ENCODE assay signal across 1 cellular context in the genomic region with DNA sequence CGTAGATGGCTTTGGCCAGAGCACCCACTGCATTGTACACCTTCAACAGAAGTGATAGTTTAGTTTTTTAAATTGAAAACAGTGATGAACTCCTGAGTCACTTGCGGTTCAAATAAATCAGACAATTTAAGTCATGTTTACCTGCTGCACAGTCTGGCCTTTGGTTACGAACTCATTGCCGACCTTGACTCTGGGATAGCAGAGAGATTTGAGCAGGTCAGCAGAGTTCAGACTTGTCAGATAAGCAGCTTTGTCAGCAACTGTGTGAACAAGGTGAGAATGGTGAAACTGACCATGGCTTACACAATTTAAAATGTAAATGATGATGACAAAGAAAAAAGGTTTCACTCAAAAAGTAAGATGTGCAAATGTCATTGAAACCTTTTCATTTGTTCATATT.
TF ChIP-seq lines count a peak whose summit lies in the region.

No MANE protein-coding gene starts in this region.

TF ChIP-seq in HepG2, 621 proteins besides CTCF, POLR2A, EP300 and RAD21 (continued from another document and continues in another):
- TF ChIP-seq SMAD1 (CRISPR knock-in tag; IDR thresholded peaks at IDR 0.05; ENCODE audit: borderline replicate concordance, low read depth): no peak
- TF ChIP-seq TBL1XR1 (IDR thresholded peaks at IDR 0.05; ENCODE audit: borderline replicate concordance, low read length, partially characterized antibody): peak; percentile 71
- TF ChIP-seq HMG20B (CRISPR knock-in tag; conservative IDR thresholded peaks at IDR 0.05): peak; percentile 63
- TF ChIP-seq, protein P1, sequence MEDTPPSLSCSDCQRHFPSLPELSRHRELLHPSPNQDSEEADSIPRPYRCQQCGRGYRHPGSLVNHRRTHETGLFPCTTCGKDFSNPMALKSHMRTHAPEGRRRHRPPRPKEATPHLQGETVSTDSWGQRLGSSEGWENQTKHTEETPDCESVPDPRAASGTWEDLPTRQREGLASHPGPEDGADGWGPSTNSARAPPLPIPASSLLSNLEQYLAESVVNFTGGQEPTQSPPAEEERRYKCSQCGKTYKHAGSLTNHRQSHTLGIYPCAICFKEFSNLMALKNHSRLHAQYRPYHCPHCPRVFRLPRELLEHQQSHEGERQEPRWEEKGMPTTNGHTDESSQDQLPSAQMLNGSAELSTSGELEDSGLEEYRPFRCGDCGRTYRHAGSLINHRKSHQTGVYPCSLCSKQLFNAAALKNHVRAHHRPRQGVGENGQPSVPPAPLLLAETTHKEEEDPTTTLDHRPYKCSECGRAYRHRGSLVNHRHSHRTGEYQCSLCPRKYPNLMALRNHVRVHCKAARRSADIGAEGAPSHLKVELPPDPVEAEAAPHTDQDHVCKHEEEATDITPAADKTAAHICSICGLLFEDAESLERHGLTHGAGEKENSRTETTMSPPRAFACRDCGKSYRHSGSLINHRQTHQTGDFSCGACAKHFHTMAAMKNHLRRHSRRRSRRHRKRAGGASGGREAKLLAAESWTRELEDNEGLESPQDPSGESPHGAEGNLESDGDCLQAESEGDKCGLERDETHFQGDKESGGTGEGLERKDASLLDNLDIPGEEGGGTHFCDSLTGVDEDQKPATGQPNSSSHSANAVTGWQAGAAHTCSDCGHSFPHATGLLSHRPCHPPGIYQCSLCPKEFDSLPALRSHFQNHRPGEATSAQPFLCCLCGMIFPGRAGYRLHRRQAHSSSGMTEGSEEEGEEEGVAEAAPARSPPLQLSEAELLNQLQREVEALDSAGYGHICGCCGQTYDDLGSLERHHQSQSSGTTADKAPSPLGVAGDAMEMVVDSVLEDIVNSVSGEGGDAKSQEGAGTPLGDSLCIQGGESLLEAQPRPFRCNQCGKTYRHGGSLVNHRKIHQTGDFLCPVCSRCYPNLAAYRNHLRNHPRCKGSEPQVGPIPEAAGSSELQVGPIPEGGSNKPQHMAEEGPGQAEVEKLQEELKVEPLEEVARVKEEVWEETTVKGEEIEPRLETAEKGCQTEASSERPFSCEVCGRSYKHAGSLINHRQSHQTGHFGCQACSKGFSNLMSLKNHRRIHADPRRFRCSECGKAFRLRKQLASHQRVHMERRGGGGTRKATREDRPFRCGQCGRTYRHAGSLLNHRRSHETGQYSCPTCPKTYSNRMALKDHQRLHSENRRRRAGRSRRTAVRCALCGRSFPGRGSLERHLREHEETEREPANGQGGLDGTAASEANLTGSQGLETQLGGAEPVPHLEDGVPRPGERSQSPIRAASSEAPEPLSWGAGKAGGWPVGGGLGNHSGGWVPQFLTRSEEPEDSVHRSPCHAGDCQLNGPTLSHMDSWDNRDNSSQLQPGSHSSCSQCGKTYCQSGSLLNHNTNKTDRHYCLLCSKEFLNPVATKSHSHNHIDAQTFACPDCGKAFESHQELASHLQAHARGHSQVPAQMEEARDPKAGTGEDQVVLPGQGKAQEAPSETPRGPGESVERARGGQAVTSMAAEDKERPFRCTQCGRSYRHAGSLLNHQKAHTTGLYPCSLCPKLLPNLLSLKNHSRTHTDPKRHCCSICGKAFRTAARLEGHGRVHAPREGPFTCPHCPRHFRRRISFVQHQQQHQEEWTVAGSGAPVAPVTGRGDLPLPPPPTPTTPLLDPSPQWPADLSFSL (CRISPR knock-in tag; IDR thresholded peaks at IDR 0.05): no peak
- TF ChIP-seq, protein P2, sequence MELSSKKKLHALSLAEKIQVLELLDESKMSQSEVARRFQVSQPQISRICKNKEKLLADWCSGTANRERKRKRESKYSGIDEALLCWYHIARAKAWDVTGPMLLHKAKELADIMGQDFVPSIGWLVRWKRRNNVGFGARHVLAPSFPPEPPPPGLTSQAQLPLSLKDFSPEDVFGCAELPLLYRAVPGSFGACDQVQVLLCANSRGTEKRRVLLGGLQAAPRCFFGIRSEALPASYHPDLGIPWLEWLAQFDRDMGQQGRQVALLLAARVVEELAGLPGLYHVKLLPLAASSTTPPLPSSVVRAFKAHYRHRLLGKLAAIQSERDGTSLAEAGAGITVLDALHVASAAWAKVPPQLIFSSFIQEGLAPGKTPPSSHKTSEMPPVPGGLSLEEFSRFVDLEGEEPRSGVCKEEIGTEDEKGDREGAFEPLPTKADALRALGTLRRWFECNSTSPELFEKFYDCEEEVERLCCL (CRISPR knock-in tag; IDR thresholded peaks at IDR 0.05; ENCODE audit: borderline replicate concordance): no peak
- TF ChIP-seq MEF2D (CRISPR knock-in tag; IDR thresholded peaks at IDR 0.05): 0 out of 2 replicates have a peak, but pooled peaks have one; percentile 26
- TF ChIP-seq, protein P3, sequence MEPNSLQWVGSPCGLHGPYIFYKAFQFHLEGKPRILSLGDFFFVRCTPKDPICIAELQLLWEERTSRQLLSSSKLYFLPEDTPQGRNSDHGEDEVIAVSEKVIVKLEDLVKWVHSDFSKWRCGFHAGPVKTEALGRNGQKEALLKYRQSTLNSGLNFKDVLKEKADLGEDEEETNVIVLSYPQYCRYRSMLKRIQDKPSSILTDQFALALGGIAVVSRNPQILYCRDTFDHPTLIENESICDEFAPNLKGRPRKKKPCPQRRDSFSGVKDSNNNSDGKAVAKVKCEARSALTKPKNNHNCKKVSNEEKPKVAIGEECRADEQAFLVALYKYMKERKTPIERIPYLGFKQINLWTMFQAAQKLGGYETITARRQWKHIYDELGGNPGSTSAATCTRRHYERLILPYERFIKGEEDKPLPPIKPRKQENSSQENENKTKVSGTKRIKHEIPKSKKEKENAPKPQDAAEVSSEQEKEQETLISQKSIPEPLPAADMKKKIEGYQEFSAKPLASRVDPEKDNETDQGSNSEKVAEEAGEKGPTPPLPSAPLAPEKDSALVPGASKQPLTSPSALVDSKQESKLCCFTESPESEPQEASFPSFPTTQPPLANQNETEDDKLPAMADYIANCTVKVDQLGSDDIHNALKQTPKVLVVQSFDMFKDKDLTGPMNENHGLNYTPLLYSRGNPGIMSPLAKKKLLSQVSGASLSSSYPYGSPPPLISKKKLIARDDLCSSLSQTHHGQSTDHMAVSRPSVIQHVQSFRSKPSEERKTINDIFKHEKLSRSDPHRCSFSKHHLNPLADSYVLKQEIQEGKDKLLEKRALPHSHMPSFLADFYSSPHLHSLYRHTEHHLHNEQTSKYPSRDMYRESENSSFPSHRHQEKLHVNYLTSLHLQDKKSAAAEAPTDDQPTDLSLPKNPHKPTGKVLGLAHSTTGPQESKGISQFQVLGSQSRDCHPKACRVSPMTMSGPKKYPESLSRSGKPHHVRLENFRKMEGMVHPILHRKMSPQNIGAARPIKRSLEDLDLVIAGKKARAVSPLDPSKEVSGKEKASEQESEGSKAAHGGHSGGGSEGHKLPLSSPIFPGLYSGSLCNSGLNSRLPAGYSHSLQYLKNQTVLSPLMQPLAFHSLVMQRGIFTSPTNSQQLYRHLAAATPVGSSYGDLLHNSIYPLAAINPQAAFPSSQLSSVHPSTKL (CRISPR knock-in tag; IDR thresholded peaks at IDR 0.05): peak; percentile 84
- TF ChIP-seq RNF2 (conservative IDR thresholded peaks at IDR 0.05; ENCODE audit: low read depth): no peak
- TF ChIP-seq, protein P4, sequence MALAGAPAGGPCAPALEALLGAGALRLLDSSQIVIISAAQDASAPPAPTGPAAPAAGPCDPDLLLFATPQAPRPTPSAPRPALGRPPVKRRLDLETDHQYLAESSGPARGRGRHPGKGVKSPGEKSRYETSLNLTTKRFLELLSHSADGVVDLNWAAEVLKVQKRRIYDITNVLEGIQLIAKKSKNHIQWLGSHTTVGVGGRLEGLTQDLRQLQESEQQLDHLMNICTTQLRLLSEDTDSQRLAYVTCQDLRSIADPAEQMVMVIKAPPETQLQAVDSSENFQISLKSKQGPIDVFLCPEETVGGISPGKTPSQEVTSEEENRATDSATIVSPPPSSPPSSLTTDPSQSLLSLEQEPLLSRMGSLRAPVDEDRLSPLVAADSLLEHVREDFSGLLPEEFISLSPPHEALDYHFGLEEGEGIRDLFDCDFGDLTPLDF (CRISPR knock-in tag; IDR thresholded peaks at IDR 0.05): no peak
- no peak for TF ChIP-seq ZNF598 (CRISPR knock-in tag; IDR thresholded peaks at IDR 0.05; ENCODE audit: borderline replicate concordance)
- TF ChIP-seq, protein P5, sequence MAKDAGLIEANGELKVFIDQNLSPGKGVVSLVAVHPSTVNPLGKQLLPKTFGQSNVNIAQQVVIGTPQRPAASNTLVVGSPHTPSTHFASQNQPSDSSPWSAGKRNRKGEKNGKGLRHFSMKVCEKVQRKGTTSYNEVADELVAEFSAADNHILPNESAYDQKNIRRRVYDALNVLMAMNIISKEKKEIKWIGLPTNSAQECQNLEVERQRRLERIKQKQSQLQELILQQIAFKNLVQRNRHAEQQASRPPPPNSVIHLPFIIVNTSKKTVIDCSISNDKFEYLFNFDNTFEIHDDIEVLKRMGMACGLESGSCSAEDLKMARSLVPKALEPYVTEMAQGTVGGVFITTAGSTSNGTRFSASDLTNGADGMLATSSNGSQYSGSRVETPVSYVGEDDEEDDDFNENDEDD (CRISPR knock-in tag; IDR thresholded peaks at IDR 0.05; ENCODE audit: borderline replicate concordance): no peak
- TF ChIP-seq SRSF9 (IDR thresholded peaks at IDR 0.05; ENCODE audit: borderline replicate concordance, insufficient read depth, low read depth, low read length, poor library complexity, severe bottlenecking): no peak
- peak; percentile 79; the same call in 1 of the 2 replicates for TF ChIP-seq RXRA (CRISPR knock-in tag; IDR thresholded peaks at IDR 0.05)
- TF ChIP-seq ELF3 (CRISPR knock-in tag; IDR thresholded peaks at IDR 0.05): no peak
- peak; percentile 68; the same call in 1 of the 2 replicates for TF ChIP-seq SOX5 (CRISPR knock-in tag; IDR thresholded peaks at IDR 0.05; ENCODE audit: borderline replicate concordance)
- TF ChIP-seq KDM3A (CRISPR knock-in tag; IDR thresholded peaks at IDR 0.05; ENCODE audit: low read depth): no peak
- peak; percentile 95 for TF ChIP-seq RARA (CRISPR knock-in tag; IDR thresholded peaks at IDR 0.05)
- no peak for TF ChIP-seq ZNF773 (CRISPR knock-in tag; IDR thresholded peaks at IDR 0.05; ENCODE audit: borderline replicate concordance)
- TF ChIP-seq SKI (IDR thresholded peaks at IDR 0.05; ENCODE audit: partially characterized antibody): peak; percentile 94
- TF ChIP-seq, protein P6, sequence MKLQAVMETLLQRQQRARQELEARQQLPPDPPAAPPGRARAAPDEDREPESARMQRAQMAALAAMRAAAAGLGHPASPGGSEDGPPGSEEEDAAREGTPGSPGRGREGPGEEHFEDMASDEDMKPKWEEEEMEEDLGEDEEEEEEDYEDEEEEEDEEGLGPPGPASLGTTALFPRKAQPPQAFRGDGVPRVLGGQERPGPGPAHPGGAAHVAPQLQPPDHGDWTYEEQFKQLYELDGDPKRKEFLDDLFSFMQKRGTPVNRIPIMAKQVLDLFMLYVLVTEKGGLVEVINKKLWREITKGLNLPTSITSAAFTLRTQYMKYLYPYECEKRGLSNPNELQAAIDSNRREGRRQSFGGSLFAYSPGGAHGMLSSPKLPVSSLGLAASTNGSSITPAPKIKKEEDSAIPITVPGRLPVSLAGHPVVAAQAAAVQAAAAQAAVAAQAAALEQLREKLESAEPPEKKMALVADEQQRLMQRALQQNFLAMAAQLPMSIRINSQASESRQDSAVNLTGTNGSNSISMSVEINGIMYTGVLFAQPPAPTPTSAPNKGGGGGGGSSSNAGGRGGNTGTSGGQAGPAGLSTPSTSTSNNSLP (IDR thresholded peaks at IDR 0.05; ENCODE audit: low read depth, low read length): no peak
- TF ChIP-seq PRMT3 (CRISPR knock-in tag; IDR thresholded peaks at IDR 0.05; ENCODE audit: borderline replicate concordance, low read depth): no peak
- peak; percentile 52; the same call in 1 of the 2 replicates for TF ChIP-seq MIXL1 (CRISPR knock-in tag; IDR thresholded peaks at IDR 0.05)
- no peak for TF ChIP-seq SUZ12 (IDR thresholded peaks at IDR 0.05; ENCODE audit: low read depth, low read length)
- TF ChIP-seq ZNF251 (CRISPR knock-in tag; IDR thresholded peaks at IDR 0.05): no peak
- no peak for TF ChIP-seq MIER3 (CRISPR knock-in tag; IDR thresholded peaks at IDR 0.05; ENCODE audit: borderline replicate concordance)
- TF ChIP-seq ZNF335 (CRISPR knock-in tag; IDR thresholded peaks at IDR 0.05): no peak
- no peak for TF ChIP-seq ZNF724P (CRISPR knock-in tag; IDR thresholded peaks at IDR 0.05; ENCODE audit: borderline replicate concordance)
- TF ChIP-seq CEBPB (IDR thresholded peaks at IDR 0.05; ENCODE audit: borderline replicate concordance, low read depth, low read length): peak; percentile 41; the same call in 1 of the 2 replicates
- no peak for TF ChIP-seq POLR2G (IDR thresholded peaks at IDR 0.05; ENCODE audit: low read depth, low read length)
- no peak for TF ChIP-seq ZNF138 (CRISPR knock-in tag; IDR thresholded peaks at IDR 0.05; ENCODE audit: low read depth)
- TF ChIP-seq, protein P7, sequence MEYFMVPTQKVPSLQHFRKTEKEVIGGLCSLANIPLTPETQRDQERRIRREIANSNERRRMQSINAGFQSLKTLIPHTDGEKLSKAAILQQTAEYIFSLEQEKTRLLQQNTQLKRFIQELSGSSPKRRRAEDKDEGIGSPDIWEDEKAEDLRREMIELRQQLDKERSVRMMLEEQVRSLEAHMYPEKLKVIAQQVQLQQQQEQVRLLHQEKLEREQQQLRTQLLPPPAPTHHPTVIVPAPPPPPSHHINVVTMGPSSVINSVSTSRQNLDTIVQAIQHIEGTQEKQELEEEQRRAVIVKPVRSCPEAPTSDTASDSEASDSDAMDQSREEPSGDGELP (IDR thresholded peaks at IDR 0.05; ENCODE audit: borderline replicate concordance, low read depth): no peak
- TF ChIP-seq CREB1 (IDR thresholded peaks at IDR 0.05): no peak
- no peak for TF ChIP-seq CREB1 (CRISPR knock-in tag; IDR thresholded peaks at IDR 0.05)
- no peak for TF ChIP-seq NRL (CRISPR knock-in tag; IDR thresholded peaks at IDR 0.05; ENCODE audit: borderline replicate concordance)
- TF ChIP-seq, protein P8, sequence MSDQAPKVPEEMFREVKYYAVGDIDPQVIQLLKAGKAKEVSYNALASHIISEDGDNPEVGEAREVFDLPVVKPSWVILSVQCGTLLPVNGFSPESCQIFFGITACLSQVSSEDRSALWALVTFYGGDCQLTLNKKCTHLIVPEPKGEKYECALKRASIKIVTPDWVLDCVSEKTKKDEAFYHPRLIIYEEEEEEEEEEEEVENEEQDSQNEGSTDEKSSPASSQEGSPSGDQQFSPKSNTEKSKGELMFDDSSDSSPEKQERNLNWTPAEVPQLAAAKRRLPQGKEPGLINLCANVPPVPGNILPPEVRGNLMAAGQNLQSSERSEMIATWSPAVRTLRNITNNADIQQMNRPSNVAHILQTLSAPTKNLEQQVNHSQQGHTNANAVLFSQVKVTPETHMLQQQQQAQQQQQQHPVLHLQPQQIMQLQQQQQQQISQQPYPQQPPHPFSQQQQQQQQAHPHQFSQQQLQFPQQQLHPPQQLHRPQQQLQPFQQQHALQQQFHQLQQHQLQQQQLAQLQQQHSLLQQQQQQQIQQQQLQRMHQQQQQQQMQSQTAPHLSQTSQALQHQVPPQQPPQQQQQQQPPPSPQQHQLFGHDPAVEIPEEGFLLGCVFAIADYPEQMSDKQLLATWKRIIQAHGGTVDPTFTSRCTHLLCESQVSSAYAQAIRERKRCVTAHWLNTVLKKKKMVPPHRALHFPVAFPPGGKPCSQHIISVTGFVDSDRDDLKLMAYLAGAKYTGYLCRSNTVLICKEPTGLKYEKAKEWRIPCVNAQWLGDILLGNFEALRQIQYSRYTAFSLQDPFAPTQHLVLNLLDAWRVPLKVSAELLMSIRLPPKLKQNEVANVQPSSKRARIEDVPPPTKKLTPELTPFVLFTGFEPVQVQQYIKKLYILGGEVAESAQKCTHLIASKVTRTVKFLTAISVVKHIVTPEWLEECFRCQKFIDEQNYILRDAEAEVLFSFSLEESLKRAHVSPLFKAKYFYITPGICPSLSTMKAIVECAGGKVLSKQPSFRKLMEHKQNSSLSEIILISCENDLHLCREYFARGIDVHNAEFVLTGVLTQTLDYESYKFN (CRISPR knock-in tag; conservative IDR thresholded peaks at IDR 0.05): peak; percentile 47
